8 cellular contexts compared by ENCODE assay signal in genomic region chr12:68223067-68223747, GRCh38. TPM values are rescaled to one million over a fixed set of nuclear protein-coding genes. Genes with fewer than 3 reads are reported as not detected.
DNase-seq lines count a peak whose midpoint lies in the region; ATAC-seq, FAIRE-seq and TF ChIP-seq lines count a peak whose summit lies in the region.

No MANE protein-coding gene starts in this region.

- DNase-seq in AG08395 (ENCODE audit: low spot score) = peak; percentile 89
- DNase-seq in NCI-H446 treated with DMSO at 0.1 percent for 48 hours (lab: John Stamatoyannopoulos, UW) = peak; percentile 74
- DNase-seq in activated CD4-positive, alpha-beta T cell treated with anti-CD3 and anti-CD28 coated beads for 24 hours (ENCODE audit: low read depth in 2 of 2) = peak; percentile 62
- DNase-seq in choroid plexus epithelial cell (ENCODE audit: low read depth) = peak; percentile 97
- DNase-seq in HepG2 (ENCODE audit: low spot score) = peak; percentile 71
- peak; percentile 54 to 66 for DNase-seq in stimulated activated CD4-positive, alpha-beta T cell treated with anti-CD3 and anti-CD28 coated beads, Interleukin-4, amount 100 ng/mL, for 48 hours (ENCODE audit: low read depth in 2 of 2)

- no peak for TF ChIP-seq POLR2A in HepG2 (IDR thresholded peaks at IDR 0.05; ENCODE audit: insufficient read depth in 1 of 2, low read depth in 2 of 2, low read length in 2 of 2)

- POLR2A ChIA-PET in HepG2 (lab: Yijun Ruan, JAX) = no interaction called here

- intact Hi-C loops in HepG2 (cut with micrococcal nuclease; ENCODE audit: unreplicated experiment) = loop anchor here (1.0 kb wide), 1 partner anchor 94 kb away; no protein-coding TSS in a partner anchor

- peaks cover 0 to 6% of the 10 kb centered on the region in 2 experiments; a peak in 1 of 5 replicates for H3K27me3 ChIP-seq in HepG2 (ENCODE audit: control insufficient read depth in 1 of 2, insufficient read depth in 2 of 2, low read length in 2 of 2)

- no peak overlapping the region for H2AFZ ChIP-seq in HepG2 (ENCODE audit: low read length)

- in situ Hi-C loops in HepG2 (cut with HindIII; ENCODE audit: extremely low pct_ligation_motif_present, low pct_unique_long_range_greater_than_20kb) = loop anchor here (5.0 kb wide), 1 partner anchor 89 kb away; no protein-coding TSS in a partner anchor

- H3K9me3 ChIP-seq in HepG2 (ENCODE audit: low read length) = no peaks in the 10 kb centered on the region

- no peaks in the 10 kb centered on the region for H3K36me3 ChIP-seq in HepG2 (replicated peaks in 1 of 2; ENCODE audit: control insufficient read depth in 1 of 2, insufficient read depth in 2 of 2, low read length in 2 of 2)

- TF ChIP-seq CTCF in choroid plexus epithelial cell (conservative IDR thresholded peaks at IDR 0.05; ENCODE audit: low read depth, low read length) (peak; percentile 94), HepG2 (CRISPR knock-in tag; IDR thresholded peaks at IDR 0.05) (peak; percentile 94)

- peak overlapping the region; percentile 39; the same call in 1 of the 2 replicates for H3K4me2 ChIP-seq in HepG2 (ENCODE audit: low read depth, low read length)

- no peaks in the 10 kb centered on the region for H3K4me1 ChIP-seq in HepG2 (ENCODE audit: insufficient read depth, low read length)

- ATAC-seq in GM18907 (IDR thresholded peaks at IDR 0.05; ENCODE audit: unreplicated experiment) (peak; percentile 91), HG03196 (IDR thresholded peaks at IDR 0.05; ENCODE audit: unreplicated experiment) (peak; percentile 96), HepG2 (peak; percentile 100)

- CTCF ChIA-PET in HepG2 (lab: Yijun Ruan, JAX; ENCODE audit: low intra/inter-chr PET ratio, low total read pairs) = interaction anchor here (2.3 kb wide), 1 partner anchor 94 kb away, joined by 36 read pairs; no protein-coding TSS in a partner anchor

- H3K4me3 ChIP-seq in choroid plexus epithelial cell (ENCODE audit: low read depth, low read length) = no peak overlapping the region
- no peak overlapping the region for H3K4me3 ChIP-seq in HepG2 (replicated peaks in 1 of 3; ENCODE audit: insufficient read depth in 1 of 3, low read depth in 2 of 3, low read length in 3 of 3)

- BruUV-seq in HepG2 (replicated peaks; lab: Mats Ljungman, UMichigan) = no TSS peak

- H3K9ac ChIP-seq in HepG2 (ENCODE audit: insufficient read depth, low read depth, low read length) = no peak overlapping the region

- no peaks in the 10 kb centered on the region for H4K20me1 ChIP-seq in HepG2 (ENCODE audit: insufficient read depth, low read length)

- no peaks in the 10 kb centered on the region for H3K79me2 ChIP-seq in HepG2 (ENCODE audit: insufficient read depth, low read length)

- no peak for TF ChIP-seq EP300 in HepG2 (IDR thresholded peaks at IDR 0.05; ENCODE audit: low read depth in 2 of 2, low read length in 2 of 2)
- no peak for TF ChIP-seq EP300 in HepG2 (CRISPR knock-in tag; IDR thresholded peaks at IDR 0.05; ENCODE audit: borderline replicate concordance)

- TF ChIP-seq RAD21 in HepG2 (CRISPR knock-in tag; IDR thresholded peaks at IDR 0.05) = peak; percentile 82

- no peak overlapping the region for H3K27ac ChIP-seq in HepG2 (ENCODE audit: extremely low read length, insufficient read depth, low read length)

- FAIRE-seq in HepG2 (lab: Jason Lieb, UNC) = peak; percentile 86

- WGBS in HepG2 (ENCODE audit: low lambda C conversion rate) = 0% methylated on average over 12 of the region's 12 CpGs

TF ChIP-seq in HepG2, 621 proteins besides CTCF, POLR2A, EP300 and RAD21 (continues in another document):
- peak; percentile 42; the same call in 1 of the 2 replicates for TF ChIP-seq NFYC (CRISPR knock-in tag; IDR thresholded peaks at IDR 0.05)
- TF ChIP-seq, protein P1, sequence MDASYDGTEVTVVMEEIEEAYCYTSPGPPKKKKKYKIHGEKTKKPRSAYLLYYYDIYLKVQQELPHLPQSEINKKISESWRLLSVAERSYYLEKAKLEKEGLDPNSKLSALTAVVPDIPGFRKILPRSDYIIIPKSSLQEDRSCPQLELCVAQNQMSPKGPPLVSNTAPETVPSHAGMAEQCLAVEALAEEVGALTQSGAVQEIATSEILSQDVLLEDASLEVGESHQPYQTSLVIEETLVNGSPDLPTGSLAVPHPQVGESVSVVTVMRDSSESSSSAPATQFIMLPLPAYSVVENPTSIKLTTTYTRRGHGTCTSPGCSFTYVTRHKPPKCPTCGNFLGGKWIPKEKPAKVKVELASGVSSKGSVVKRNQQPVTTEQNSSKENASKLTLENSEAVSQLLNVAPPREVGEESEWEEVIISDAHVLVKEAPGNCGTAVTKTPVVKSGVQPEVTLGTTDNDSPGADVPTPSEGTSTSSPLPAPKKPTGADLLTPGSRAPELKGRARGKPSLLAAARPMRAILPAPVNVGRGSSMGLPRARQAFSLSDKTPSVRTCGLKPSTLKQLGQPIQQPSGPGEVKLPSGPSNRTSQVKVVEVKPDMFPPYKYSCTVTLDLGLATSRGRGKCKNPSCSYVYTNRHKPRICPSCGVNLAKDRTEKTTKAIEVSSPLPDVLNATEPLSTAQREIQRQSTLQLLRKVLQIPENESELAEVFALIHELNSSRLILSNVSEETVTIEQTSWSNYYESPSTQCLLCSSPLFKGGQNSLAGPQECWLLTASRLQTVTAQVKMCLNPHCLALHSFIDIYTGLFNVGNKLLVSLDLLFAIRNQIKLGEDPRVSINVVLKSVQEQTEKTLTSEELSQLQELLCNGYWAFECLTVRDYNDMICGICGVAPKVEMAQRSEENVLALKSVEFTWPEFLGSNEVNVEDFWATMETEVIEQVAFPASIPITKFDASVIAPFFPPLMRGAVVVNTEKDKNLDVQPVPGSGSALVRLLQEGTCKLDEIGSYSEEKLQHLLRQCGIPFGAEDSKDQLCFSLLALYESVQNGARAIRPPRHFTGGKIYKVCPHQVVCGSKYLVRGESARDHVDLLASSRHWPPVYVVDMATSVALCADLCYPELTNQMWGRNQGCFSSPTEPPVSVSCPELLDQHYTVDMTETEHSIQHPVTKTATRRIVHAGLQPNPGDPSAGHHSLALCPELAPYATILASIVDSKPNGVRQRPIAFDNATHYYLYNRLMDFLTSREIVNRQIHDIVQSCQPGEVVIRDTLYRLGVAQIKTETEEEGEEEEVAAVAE (CRISPR knock-in tag; IDR thresholded peaks at IDR 0.05; ENCODE audit: borderline replicate concordance) = no peak

RNA-seq across cellular contexts. Expression of gene IL26, which starts 2.4 kb away (rescaled TPM):
- total RNA-seq in HepG2 (2016; rRNA removed; fragmentation: Illumina TruSeq; extraction: Trizol) = not detected in 2 replicates
- total RNA-seq in HepG2 (2016; cell fraction: cytosol; rRNA removed; fragmentation: Illumina TruSeq; extraction: Trizol; ENCODE audit: low read depth) = not detected in 2 replicates
- not detected in 2 replicates for total RNA-seq in HepG2 (2016; cell fraction: insoluble cytoplasmic fraction; rRNA removed; fragmentation: Illumina TruSeq; extraction: Trizol)
- not detected in 2 replicates for total RNA-seq in HepG2 (2016; cell fraction: membrane; rRNA removed; fragmentation: Illumina TruSeq; extraction: Trizol)
- not detected in 2 replicates for total RNA-seq in HepG2 (2016; cell fraction: nucleus; rRNA removed; fragmentation: Illumina TruSeq; extraction: Trizol)
- polyA plus RNA-seq in HepG2 (2011; rRNA removed) = not detected in 2 replicates
- polyA plus RNA-seq in HepG2 (2011; cell fraction: cytosol; rRNA removed) = not detected in 2 replicates
- not detected in 2 replicates for polyA plus RNA-seq in HepG2 (2011; cell fraction: nucleus; rRNA removed)
- not detected in 2 replicates for polyA plus RNA-seq in HepG2 (2012)
- not detected in 2 replicates for polyA plus RNA-seq in HepG2 (2016; cell fraction: cytosol; fragmentation: Illumina TruSeq; extraction: Trizol; ENCODE audit: low read depth)
- not detected in 2 replicates for polyA plus RNA-seq in HepG2 (2016; cell fraction: insoluble cytoplasmic fraction; fragmentation: Illumina TruSeq; extraction: Trizol; ENCODE audit: low read depth)
- not detected in 2 replicates for polyA plus RNA-seq in HepG2 (2016; cell fraction: membrane; fragmentation: Illumina TruSeq; extraction: Trizol; ENCODE audit: low read depth)
- not detected in 2 replicates for polyA plus RNA-seq in HepG2 (2016; cell fraction: nucleus; fragmentation: Illumina TruSeq; extraction: Trizol; ENCODE audit: insufficient read depth, low read depth)
- polyA minus RNA-seq in HepG2 (2011; rRNA and poly(A)+ RNA removed; ENCODE audit: low replicate concordance) = not detected in 2 replicates
- not detected in 2 replicates for polyA minus RNA-seq in HepG2 (2011; cell fraction: cytosol; rRNA and poly(A)+ RNA removed)
- polyA minus RNA-seq in HepG2 (2011; cell fraction: nucleus; rRNA and poly(A)+ RNA removed) = not detected in 2 replicates

RNA-seq across cellular contexts. Expression of gene IL22, which starts 30.2 kb away (rescaled TPM):
- not detected in 2 replicates for total RNA-seq in HepG2 (2016; rRNA removed; fragmentation: Illumina TruSeq; extraction: Trizol)
- total RNA-seq in HepG2 (2016; cell fraction: cytosol; rRNA removed; fragmentation: Illumina TruSeq; extraction: Trizol; ENCODE audit: low read depth) = not detected in 2 replicates
- total RNA-seq in HepG2 (2016; cell fraction: insoluble cytoplasmic fraction; rRNA removed; fragmentation: Illumina TruSeq; extraction: Trizol) = not detected in 2 replicates
- total RNA-seq in HepG2 (2016; cell fraction: membrane; rRNA removed; fragmentation: Illumina TruSeq; extraction: Trizol) = not detected in 2 replicates
- not detected in 2 replicates for total RNA-seq in HepG2 (2016; cell fraction: nucleus; rRNA removed; fragmentation: Illumina TruSeq; extraction: Trizol)
- polyA plus RNA-seq in HepG2 (2011; rRNA removed) = not detected in 2 replicates
- polyA plus RNA-seq in HepG2 (2011; cell fraction: cytosol; rRNA removed) = not detected in 2 replicates
- polyA plus RNA-seq in HepG2 (2011; cell fraction: nucleus; rRNA removed) = not detected in 2 replicates
- polyA plus RNA-seq in HepG2 (2012) = not detected in 2 replicates
- not detected in 2 replicates for polyA plus RNA-seq in HepG2 (2016; cell fraction: cytosol; fragmentation: Illumina TruSeq; extraction: Trizol; ENCODE audit: low read depth)
- polyA plus RNA-seq in HepG2 (2016; cell fraction: insoluble cytoplasmic fraction; fragmentation: Illumina TruSeq; extraction: Trizol; ENCODE audit: low read depth) = not detected in 2 replicates
- polyA plus RNA-seq in HepG2 (2016; cell fraction: membrane; fragmentation: Illumina TruSeq; extraction: Trizol; ENCODE audit: low read depth) = not detected in 2 replicates
- polyA plus RNA-seq in HepG2 (2016; cell fraction: nucleus; fragmentation: Illumina TruSeq; extraction: Trizol; ENCODE audit: insufficient read depth, low read depth) = not detected in 2 replicates
- not detected in 2 replicates for polyA minus RNA-seq in HepG2 (2011; rRNA and poly(A)+ RNA removed; ENCODE audit: low replicate concordance)
- polyA minus RNA-seq in HepG2 (2011; cell fraction: cytosol; rRNA and poly(A)+ RNA removed) = not detected in 2 replicates
- polyA minus RNA-seq in HepG2 (2011; cell fraction: nucleus; rRNA and poly(A)+ RNA removed) = not detected in 2 replicates
